ENCODE assay signal across 2 cellular contexts in the genomic region with DNA sequence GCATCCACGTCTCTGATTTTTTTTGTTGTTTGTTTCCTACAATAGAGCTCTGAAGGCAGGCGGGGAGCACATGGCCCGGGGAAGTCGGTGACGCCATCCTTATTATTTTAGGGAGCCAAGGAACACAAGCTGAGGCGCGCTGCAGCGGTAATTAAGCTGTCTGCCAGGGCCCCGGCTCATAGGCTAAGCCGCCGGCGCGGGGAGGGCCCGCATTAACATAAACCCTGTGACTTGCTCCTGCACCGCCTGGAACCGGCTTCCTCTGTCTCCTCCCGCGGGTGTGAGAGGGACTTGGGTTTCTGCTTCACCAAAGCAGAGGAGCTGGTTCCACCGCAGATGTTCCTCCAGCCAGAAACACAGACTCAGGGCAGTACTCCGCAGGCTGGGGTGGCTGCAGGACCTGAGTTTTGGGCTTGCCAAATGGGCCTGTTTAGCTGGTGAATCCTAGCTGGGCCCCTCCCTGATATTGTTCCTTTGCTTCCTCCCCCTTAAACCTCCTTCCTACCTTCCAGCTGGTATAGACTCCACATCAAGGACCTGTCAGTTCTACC.
TF ChIP-seq lines count a peak whose summit lies in the region.

No MANE protein-coding gene starts in this region.

TF ChIP-seq in GM23338, 12 proteins besides CTCF, POLR2A, EP300 and RAD21 (continued from another document):
- TF ChIP-seq, protein P1, sequence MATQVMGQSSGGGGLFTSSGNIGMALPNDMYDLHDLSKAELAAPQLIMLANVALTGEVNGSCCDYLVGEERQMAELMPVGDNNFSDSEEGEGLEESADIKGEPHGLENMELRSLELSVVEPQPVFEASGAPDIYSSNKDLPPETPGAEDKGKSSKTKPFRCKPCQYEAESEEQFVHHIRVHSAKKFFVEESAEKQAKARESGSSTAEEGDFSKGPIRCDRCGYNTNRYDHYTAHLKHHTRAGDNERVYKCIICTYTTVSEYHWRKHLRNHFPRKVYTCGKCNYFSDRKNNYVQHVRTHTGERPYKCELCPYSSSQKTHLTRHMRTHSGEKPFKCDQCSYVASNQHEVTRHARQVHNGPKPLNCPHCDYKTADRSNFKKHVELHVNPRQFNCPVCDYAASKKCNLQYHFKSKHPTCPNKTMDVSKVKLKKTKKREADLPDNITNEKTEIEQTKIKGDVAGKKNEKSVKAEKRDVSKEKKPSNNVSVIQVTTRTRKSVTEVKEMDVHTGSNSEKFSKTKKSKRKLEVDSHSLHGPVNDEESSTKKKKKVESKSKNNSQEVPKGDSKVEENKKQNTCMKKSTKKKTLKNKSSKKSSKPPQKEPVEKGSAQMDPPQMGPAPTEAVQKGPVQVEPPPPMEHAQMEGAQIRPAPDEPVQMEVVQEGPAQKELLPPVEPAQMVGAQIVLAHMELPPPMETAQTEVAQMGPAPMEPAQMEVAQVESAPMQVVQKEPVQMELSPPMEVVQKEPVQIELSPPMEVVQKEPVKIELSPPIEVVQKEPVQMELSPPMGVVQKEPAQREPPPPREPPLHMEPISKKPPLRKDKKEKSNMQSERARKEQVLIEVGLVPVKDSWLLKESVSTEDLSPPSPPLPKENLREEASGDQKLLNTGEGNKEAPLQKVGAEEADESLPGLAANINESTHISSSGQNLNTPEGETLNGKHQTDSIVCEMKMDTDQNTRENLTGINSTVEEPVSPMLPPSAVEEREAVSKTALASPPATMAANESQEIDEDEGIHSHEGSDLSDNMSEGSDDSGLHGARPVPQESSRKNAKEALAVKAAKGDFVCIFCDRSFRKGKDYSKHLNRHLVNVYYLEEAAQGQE (IDR thresholded peaks at IDR 0.05; ENCODE audit: unreplicated experiment): no peak
- TF ChIP-seq ZNF331 (CRISPR knock-in tag; IDR thresholded peaks at IDR 0.05; ENCODE audit: low read depth) (no peak), CREB1 (CRISPR knock-in tag; IDR thresholded peaks at IDR 0.05; ENCODE audit: low read depth) (peak; percentile 42; the same call in 1 of the 2 replicates), POLR2AphosphoS5 (IDR thresholded peaks at IDR 0.05; ENCODE audit: low read depth) (no peak), NANOG (IDR thresholded peaks at IDR 0.05; ENCODE audit: borderline replicate concordance) (no peak), STAT1 (IDR thresholded peaks at IDR 0.05; ENCODE audit: unreplicated experiment) (no peak), JUNB (IDR thresholded peaks at IDR 0.05; ENCODE audit: unreplicated experiment) (no peak), EZH2phosphoT487 (IDR thresholded peaks at IDR 0.05; ENCODE audit: unreplicated experiment) (no peak), ZNF114 (CRISPR knock-in tag; IDR thresholded peaks at IDR 0.05) (no peak)
- TF ChIP-seq, protein P2, sequence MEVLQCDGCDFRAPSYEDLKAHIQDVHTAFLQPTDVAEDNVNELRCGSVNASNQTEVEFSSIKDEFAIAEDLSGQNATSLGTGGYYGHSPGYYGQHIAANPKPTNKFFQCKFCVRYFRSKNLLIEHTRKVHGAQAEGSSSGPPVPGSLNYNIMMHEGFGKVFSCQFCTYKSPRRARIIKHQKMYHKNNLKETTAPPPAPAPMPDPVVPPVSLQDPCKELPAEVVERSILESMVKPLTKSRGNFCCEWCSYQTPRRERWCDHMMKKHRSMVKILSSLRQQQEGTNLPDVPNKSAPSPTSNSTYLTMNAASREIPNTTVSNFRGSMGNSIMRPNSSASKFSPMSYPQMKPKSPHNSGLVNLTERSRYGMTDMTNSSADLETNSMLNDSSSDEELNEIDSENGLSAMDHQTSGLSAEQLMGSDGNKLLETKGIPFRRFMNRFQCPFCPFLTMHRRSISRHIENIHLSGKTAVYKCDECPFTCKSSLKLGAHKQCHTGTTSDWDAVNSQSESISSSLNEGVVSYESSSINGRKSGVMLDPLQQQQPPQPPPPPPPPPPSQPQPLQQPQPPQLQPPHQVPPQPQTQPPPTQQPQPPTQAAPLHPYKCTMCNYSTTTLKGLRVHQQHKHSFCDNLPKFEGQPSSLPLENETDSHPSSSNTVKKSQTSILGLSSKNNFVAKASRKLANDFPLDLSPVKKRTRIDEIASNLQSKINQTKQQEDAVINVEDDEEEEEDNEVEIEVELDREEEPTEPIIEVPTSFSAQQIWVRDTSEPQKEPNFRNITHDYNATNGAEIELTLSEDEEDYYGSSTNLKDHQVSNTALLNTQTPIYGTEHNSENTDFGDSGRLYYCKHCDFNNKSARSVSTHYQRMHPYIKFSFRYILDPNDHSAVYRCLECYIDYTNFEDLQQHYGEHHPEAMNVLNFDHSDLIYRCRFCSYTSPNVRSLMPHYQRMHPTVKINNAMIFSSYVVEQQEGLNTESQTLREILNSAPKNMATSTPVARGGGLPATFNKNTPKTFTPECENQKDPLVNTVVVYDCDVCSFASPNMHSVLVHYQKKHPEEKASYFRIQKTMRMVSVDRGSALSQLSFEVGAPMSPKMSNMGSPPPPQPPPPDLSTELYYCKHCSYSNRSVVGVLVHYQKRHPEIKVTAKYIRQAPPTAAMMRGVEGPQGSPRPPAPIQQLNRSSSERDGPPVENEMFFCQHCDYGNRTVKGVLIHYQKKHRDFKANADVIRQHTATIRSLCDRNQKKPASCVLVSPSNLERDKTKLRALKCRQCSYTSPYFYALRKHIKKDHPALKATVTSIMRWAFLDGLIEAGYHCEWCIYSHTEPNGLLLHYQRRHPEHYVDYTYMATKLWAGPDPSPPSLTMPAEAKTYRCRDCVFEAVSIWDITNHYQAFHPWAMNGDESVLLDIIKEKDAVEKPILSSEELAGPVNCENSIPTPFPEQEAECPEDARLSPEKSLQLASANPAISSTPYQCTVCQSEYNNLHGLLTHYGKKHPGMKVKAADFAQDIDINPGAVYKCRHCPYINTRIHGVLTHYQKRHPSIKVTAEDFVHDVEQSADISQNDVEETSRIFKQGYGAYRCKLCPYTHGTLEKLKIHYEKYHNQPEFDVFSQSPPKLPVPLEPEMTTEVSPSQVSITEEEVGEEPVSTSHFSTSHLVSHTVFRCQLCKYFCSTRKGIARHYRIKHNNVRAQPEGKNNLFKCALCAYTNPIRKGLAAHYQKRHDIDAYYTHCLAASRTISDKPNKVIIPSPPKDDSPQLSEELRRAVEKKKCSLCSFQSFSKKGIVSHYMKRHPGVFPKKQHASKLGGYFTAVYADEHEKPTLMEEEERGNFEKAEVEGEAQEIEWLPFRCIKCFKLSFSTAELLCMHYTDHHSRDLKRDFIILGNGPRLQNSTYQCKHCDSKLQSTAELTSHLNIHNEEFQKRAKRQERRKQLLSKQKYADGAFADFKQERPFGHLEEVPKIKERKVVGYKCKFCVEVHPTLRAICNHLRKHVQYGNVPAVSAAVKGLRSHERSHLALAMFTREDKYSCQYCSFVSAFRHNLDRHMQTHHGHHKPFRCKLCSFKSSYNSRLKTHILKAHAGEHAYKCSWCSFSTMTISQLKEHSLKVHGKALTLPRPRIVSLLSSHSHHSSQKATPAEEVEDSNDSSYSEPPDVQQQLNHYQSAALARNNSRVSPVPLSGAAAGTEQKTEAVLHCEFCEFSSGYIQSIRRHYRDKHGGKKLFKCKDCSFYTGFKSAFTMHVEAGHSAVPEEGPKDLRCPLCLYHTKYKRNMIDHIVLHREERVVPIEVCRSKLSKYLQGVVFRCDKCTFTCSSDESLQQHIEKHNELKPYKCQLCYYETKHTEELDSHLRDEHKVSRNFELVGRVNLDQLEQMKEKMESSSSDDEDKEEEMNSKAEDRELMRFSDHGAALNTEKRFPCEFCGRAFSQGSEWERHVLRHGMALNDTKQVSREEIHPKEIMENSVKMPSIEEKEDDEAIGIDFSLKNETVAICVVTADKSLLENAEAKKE (CRISPR knock-in tag; IDR thresholded peaks at IDR 0.05): peak; percentile 93

TF ChIP-seq in neural cell, 6 proteins besides CTCF, POLR2A, EP300 and RAD21 (continued from another document):
- TF ChIP-seq, protein P1 (IDR thresholded peaks at IDR 0.05; ENCODE audit: borderline replicate concordance): peak; percentile 61
- TF ChIP-seq POLR2AphosphoS5 (IDR thresholded peaks at IDR 0.05) (peak; percentile 94), EZH2 (IDR thresholded peaks at IDR 0.05; ENCODE audit: borderline replicate concordance, insufficient read depth, low read length, poor library complexity, severe bottlenecking) (no peak), SMC3 (conservative IDR thresholded peaks at IDR 0.05; ENCODE audit: poor library complexity) (no peak)
